ENCODE assay signal across 2 cellular contexts in the genomic region with DNA sequence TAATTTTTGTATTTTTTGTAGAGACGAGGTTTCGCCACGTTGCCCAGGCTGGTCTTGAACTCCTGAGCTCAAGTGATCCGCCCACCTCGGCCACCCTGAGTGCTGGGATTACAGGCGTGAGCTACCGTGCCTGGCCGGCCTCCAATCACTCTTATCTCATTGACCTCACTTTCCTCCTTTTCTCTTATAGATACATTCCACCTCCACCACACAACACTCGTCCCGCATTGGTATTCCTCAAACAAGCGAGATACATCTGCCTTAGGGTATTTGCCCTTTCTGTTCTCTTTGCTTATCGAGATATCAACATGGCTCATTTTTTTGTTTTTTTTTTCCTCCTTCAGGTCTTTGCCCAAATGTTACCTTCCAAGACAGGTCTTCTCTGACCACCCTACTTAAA.
TF ChIP-seq lines count a peak whose summit lies in the region.

No MANE protein-coding gene starts in this region.

TF ChIP-seq in A549, 52 proteins besides CTCF, POLR2A, EP300 and RAD21:
- TF ChIP-seq, protein P1, sequence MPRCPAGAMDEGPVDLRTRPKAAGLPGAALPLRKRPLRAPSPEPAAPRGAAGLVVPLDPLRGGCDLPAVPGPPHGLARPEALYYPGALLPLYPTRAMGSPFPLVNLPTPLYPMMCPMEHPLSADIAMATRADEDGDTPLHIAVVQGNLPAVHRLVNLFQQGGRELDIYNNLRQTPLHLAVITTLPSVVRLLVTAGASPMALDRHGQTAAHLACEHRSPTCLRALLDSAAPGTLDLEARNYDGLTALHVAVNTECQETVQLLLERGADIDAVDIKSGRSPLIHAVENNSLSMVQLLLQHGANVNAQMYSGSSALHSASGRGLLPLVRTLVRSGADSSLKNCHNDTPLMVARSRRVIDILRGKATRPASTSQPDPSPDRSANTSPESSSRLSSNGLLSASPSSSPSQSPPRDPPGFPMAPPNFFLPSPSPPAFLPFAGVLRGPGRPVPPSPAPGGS (IDR thresholded peaks at IDR 0.05) = no peak
- TF ChIP-seq, protein P2, sequence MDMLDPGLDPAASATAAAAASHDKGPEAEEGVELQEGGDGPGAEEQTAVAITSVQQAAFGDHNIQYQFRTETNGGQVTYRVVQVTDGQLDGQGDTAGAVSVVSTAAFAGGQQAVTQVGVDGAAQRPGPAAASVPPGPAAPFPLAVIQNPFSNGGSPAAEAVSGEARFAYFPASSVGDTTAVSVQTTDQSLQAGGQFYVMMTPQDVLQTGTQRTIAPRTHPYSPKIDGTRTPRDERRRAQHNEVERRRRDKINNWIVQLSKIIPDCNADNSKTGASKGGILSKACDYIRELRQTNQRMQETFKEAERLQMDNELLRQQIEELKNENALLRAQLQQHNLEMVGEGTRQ (IDR thresholded peaks at IDR 0.05) = no peak
- TF ChIP-seq POLR2AphosphoS2 (conservative IDR thresholded peaks at IDR 0.05; ENCODE audit: low read length) (no peak), MAFK (IDR thresholded peaks at IDR 0.05; ENCODE audit: partially characterized antibody) (no peak), ZSCAN20 (CRISPR knock-in tag; IDR thresholded peaks at IDR 0.05) (no peak)

TF ChIP-seq in K562, 482 proteins besides CTCF, POLR2A, EP300 and RAD21:
- TF ChIP-seq, protein P3, sequence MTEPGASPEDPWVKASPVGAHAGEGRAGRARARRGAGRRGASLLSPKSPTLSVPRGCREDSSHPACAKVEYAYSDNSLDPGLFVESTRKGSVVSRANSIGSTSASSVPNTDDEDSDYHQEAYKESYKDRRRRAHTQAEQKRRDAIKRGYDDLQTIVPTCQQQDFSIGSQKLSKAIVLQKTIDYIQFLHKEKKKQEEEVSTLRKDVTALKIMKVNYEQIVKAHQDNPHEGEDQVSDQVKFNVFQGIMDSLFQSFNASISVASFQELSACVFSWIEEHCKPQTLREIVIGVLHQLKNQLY (CRISPR knock-in tag; conservative IDR thresholded peaks at IDR 0.05) = no peak
- TF ChIP-seq RB1 (IDR thresholded peaks at IDR 0.05; ENCODE audit: low read depth) (no peak), RCOR1 (IDR thresholded peaks at IDR 0.05; ENCODE audit: borderline replicate concordance in 1 of 2, low read depth in 2 of 2, low read length in 2 of 2) (0 out of 4 replicates have a peak, but pooled peaks of 1 of the 2 experiments have one; percentile 10), NFIC (IDR thresholded peaks at IDR 0.05) (peak; percentile 68), CBFA2T3 (IDR thresholded peaks at IDR 0.05) (peak; percentile 35), HDAC2 (IDR thresholded peaks at IDR 0.05) (no peak), ARID1B (IDR thresholded peaks at IDR 0.05) (peak; percentile 30), EGR1 (conservative IDR thresholded peaks at IDR 0.05) (peak; percentile 36; the same call in 1 of the 2 replicates)
